In the genomic region with DNA sequence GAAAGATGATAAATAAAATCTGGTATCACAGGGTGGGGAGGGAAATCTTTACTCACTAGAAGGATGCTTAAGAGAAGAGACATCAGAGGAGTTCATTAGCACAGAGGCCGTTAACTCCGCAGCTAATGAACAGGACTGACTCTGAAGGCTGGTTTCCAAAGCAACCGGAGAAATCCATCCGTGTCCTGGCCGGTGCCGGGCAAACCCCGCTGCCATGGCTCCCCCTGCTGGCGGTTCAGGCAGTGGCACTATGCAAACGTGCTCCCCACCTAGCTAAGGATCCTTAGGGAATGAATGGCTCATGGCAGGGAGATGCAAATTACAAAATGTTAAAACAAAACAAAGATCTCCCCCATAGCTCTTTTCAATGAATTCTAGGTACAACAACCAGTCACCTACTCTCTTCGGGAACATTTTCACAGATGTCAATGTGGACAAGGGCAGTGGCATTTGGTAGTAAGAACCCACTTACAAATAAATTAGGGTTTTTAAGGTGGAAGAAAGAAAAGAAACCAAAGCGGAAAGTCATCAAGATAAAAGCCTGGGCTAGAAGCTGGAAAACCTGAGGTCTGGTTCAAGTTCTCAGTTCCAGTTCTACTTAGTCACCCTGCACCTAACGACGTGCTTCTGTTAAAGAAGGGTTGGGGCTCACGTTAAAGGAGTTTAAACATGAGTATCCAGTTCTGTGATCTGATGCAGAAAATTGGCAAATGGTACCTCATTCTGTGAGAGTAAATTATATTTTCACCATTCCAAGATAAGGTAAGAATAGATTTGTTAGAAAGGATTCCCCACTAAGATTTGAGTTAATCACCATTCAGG, we compare ENCODE assay signal across 8 cellular contexts.
DNase-seq lines count a peak whose midpoint lies in the region; FAIRE-seq and TF ChIP-seq lines count a peak whose summit lies in the region.

No MANE protein-coding gene starts in this region.

- no peaks in the 10 kb centered on the region for H3K4me1 ChIP-seq in SJCRH30
- no peaks in the 10 kb centered on the region for H3K4me1 ChIP-seq in cardiac muscle cell (ENCODE audit: low read depth)
- no peaks in the 10 kb centered on the region for H3K4me1 ChIP-seq in uterus

- peak; percentile 68 for DNase-seq in A172 (ENCODE audit: low spot score)
- DNase-seq in GM12892 (ENCODE audit: insufficient read length), result peak; percentile 31
- DNase-seq in HK-2 (ENCODE audit: unreplicated experiment), result peak; percentile 55
- peak; percentile 69 to 80 for DNase-seq in SJCRH30
- DNase-seq in activated naive CD4-positive, alpha-beta T cell treated with anti-CD3 and anti-CD28 coated beads, Interleukin-2, amount 50 U/mL, for 16 hours, result peak; percentile 57
- peak; percentile 75 to 83 for DNase-seq in cardiac muscle cell (ENCODE audit: low read depth in 1 of 2, low spot score in 1 of 2)
- DNase-seq in posterior cingulate gyrus, result peak; percentile 41 to 95 (median 79)
- DNase-seq in uterus, result peak; percentile 75 to 79

- H3K9me3 ChIP-seq in SJCRH30 (replicated peaks) (no peaks in the 10 kb centered on the region), cardiac muscle cell (ENCODE audit: low read depth) (no peaks in the 10 kb centered on the region), uterus (no peaks in the 10 kb centered on the region)

- H3K36me3 ChIP-seq in SJCRH30 (peaks cover 19% of the 10 kb centered on the region), cardiac muscle cell (peaks cover 58% of the 10 kb centered on the region), uterus (no peaks in the 10 kb centered on the region)

- no peak overlapping the region for H3K4me3 ChIP-seq in SJCRH30
- H3K4me3 ChIP-seq in cardiac muscle cell, result no peak overlapping the region
- no peak overlapping the region for H3K4me3 ChIP-seq in uterus

- TF ChIP-seq CTCF in cardiac muscle cell (IDR thresholded peaks at IDR 0.05; ENCODE audit: low read depth, low read length) (peak; percentile 99), uterus (IDR thresholded peaks at IDR 0.05) (peak; percentile 78 to 90 (median 80))

- intact Hi-C loops in posterior cingulate gyrus (cut with DNase I), result loop anchor here (5.0 to 10.0 kb wide), 2 partner anchors 112 to 834 kb away; no protein-coding TSS in a partner anchor
- intact Hi-C loops in uterus (cut with DNase I; ENCODE audit: low total_unique reads), result no loop called here

- no peaks in the 10 kb centered on the region for H3K27me3 ChIP-seq in SJCRH30
- no peaks in the 10 kb centered on the region for H3K27me3 ChIP-seq in cardiac muscle cell
- no peaks in the 10 kb centered on the region for H3K27me3 ChIP-seq in uterus

- no peak overlapping the region for H3K27ac ChIP-seq in SJCRH30
- H3K27ac ChIP-seq in cardiac muscle cell, result no peak overlapping the region
- no peak overlapping the region for H3K27ac ChIP-seq in uterus

- TF ChIP-seq POLR2A in GM12892 (IDR thresholded peaks at IDR 0.05; ENCODE audit: low read depth, low read length), result no peak
- TF ChIP-seq POLR2A in uterus (IDR thresholded peaks at IDR 0.05), result no peak

- peak; percentile 63 for FAIRE-seq in GM12892 (lab: Jason Lieb, UNC)
